Comparison of ENCODE assay signal across 8 cellular contexts in the genomic region with DNA sequence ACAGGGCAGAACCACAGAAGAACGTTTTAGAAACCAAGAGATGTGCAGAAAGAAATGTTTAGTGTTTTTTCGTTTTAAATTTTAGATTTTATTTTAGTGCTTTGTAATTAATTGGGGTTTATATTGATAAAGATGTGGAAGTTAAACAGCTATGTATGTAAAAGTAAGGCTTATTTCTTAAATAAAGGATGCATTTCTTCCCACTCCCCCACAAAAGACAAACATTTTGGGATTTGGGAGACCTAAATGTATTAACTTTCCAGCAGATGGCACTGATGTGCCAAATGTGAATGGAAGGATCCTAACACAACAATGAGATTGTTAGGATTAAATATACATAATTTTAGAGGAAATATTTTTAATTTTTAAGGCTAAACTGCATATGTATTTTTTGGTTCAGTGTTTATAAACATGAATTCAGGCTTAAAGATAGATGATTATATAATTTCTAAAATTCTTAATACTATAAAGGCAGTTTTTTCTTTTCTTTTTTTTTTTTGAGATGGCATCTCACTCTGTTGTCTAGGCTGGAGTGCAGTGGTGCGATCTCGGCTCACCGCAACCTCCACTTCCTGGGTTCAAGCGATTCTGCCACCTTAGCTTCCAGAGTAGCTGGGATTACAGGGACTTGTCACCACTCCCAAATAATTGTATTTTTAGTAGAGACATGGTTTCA.
DNase-seq lines count a peak whose midpoint lies in the region; ATAC-seq, FAIRE-seq and TF ChIP-seq lines count a peak whose summit lies in the region.

No MANE protein-coding gene starts in this region.

- no peak overlapping the region for H3K9ac ChIP-seq in SU-DHL-6 (ENCODE audit: low read length)

- no peak overlapping the region for H2AFZ ChIP-seq in SU-DHL-6 (ENCODE audit: low read depth, low read length, severe bottlenecking)

- H3K27me3 ChIP-seq in SU-DHL-6 (ENCODE audit: low read length), result no peaks in the 10 kb centered on the region

- POLR2A ChIA-PET in HEK293T (lab: Yijun Ruan, JAX), result no interaction called here

- TF ChIP-seq CTCF in SU-DHL-6 (IDR thresholded peaks at IDR 0.05; ENCODE audit: insufficient read depth, low read length, poor library complexity, severe bottlenecking), result peak; percentile 47

- 0 out of 2 replicates have a peak, but pooled peaks cover 3% of the 10 kb centered on the region for H3F3A ChIP-seq in SU-DHL-6 (ENCODE audit: insufficient read depth)

- H3K79me2 ChIP-seq in SU-DHL-6 (ENCODE audit: insufficient read depth, low read length), result no peaks in the 10 kb centered on the region

- no peaks in the 10 kb centered on the region for H3K36me3 ChIP-seq in SU-DHL-6 (ENCODE audit: low read length)

- H3K4me2 ChIP-seq in SU-DHL-6 (ENCODE audit: low read depth, low read length, poor library complexity, severe bottlenecking), result no peak overlapping the region

- peak; percentile 41 for DNase-seq in AG20443 (ENCODE audit: low spot score)
- DNase-seq in HEK293T (ENCODE audit: extremely low spot score), result peak; percentile 28
- no peak for DNase-seq in HuH-7 (ENCODE audit: low spot score)
- no peak for DNase-seq in central memory CD4-positive, alpha-beta T cell

- no peak overlapping the region for H3K4me3 ChIP-seq in SU-DHL-6 (ENCODE audit: insufficient read depth, low read length, poor library complexity, severe bottlenecking)

- no peak overlapping the region for H3K27ac ChIP-seq in SU-DHL-6 (ENCODE audit: low read depth, low read length)

- no peaks in the 10 kb centered on the region for H3K9me2 ChIP-seq in SU-DHL-6 (replicated peaks; ENCODE audit: insufficient read depth, low read length)

- ATAC-seq in GM21423 (IDR thresholded peaks at IDR 0.05; ENCODE audit: unreplicated experiment), result no peak
- ATAC-seq in HG03139 (IDR thresholded peaks at IDR 0.05; ENCODE audit: unreplicated experiment), result no peak

- peak; percentile 86 for FAIRE-seq in islet of Langerhans (lab: Jason Lieb, UNC)

- CTCF ChIA-PET in HEK293T (lab: Yijun Ruan, JAX), result interaction anchor here (0.6 kb wide), 1 partner anchor 84 kb away, joined by 7 read pairs; no protein-coding TSS in a partner anchor

- H4K20me1 ChIP-seq in SU-DHL-6 (ENCODE audit: low read depth, low read length), result no peaks in the 10 kb centered on the region

- no peaks in the 10 kb centered on the region for H3K9me3 ChIP-seq in SU-DHL-6 (ENCODE audit: insufficient read depth, low read length)

TF ChIP-seq in HEK293T, 16 proteins besides CTCF, POLR2A, EP300 and RAD21:
- TF ChIP-seq CTBP1 (IDR thresholded peaks at IDR 0.05; ENCODE audit: borderline replicate concordance), result no peak
- TF ChIP-seq ARNT (IDR thresholded peaks at IDR 0.05), result no peak
- no peak for TF ChIP-seq L3MBTL2 (conservative IDR thresholded peaks at IDR 0.05)
- no peak for TF ChIP-seq LEF1 (IDR thresholded peaks at IDR 0.05; ENCODE audit: borderline replicate concordance)

Comparison
In these comparisons a context has a peak if more than half of its experiments do, and no peak if none do; other contexts are left out.
1. DNase-seq: peak in AG20443 (single experiment) and HEK293T (single experiment); none in HuH-7 (single experiment) and central memory CD4-positive, alpha-beta T cell (single experiment).